22 cellular contexts compared by ENCODE assay signal in genomic region chr10:101085846-101086245, GRCh38. TPM values are rescaled to one million over a fixed set of nuclear protein-coding genes. Genes with fewer than 3 reads are reported as not detected.
"Had no signal": no experiment of that assay in that cellular context is flagged by ENCODE, and none has a peak within 500 bp of the region (broad histone marks: within the 10 kb centered on the region; RNA-seq: fewer than 3 reads in every experiment).

No MANE protein-coding gene starts in this region.

- DNase-seq: activated CD4-positive, alpha-beta T cell treated with anti-CD3 and anti-CD28 coated beads for 1 hour; activated CD4-positive, alpha-beta T cell treated with anti-CD3 and anti-CD28 coated beads, Interleukin-2, amount 50 U/mL, for 4 hours; activated naive CD4-positive, alpha-beta T cell treated with Interleukin-2 at 50 U/mL for 16 hours; aorta; effector memory CD4-positive, alpha-beta T cell; kidney; left ventricle myocardium inferior; mucosa of descending colon; naive thymus-derived CD4-positive, alpha-beta T cell; sigmoid colon; spleen; T1000; upper lobe of right lung had no signal

- H3K36me3 ChIP-seq: left ventricle myocardium inferior, pancreas, sigmoid colon, spleen, thoracic aorta, upper lobe of right lung had no signal

- H2AFZ ChIP-seq: hepatocyte had no signal

- H3K4me1 Mint-ChIP-seq: activated T-helper 17 cell treated with anti-CD3 and anti-CD28 coated beads, Interleukin-2, amount 50 U/mL, for 72 hours; memory B cell; naive thymus-derived CD4-positive, alpha-beta T cell had no signal

- H3K4me3 Mint-ChIP-seq: activated T-helper 17 cell treated with anti-CD3 and anti-CD28 coated beads, Interleukin-2, amount 50 U/mL, for 72 hours; dendritic cell treated with granulocyte-macrophage colony-stimulating factor and Interleukin-4, amounts not matched to agents 40 ng/mL and 50 ng/mL, for 4 days; memory B cell; naive thymus-derived CD4-positive, alpha-beta T cell had no signal

- H3K27ac Mint-ChIP-seq: activated T-helper 17 cell treated with anti-CD3 and anti-CD28 coated beads, Interleukin-2, amount 50 U/mL, for 72 hours; dendritic cell treated with granulocyte-macrophage colony-stimulating factor and Interleukin-4, amounts not matched to agents 40 ng/mL and 50 ng/mL, for 4 days; memory B cell; naive thymus-derived CD4-positive, alpha-beta T cell had no signal

- H3K79me2 ChIP-seq: hepatocyte had no signal

- H3K9me3 ChIP-seq: left ventricle myocardium inferior, mucosa of descending colon, pancreas, sigmoid colon, spleen, thoracic aorta, upper lobe of right lung had no signal

- H3K4me1 ChIP-seq: left ventricle myocardium inferior, pancreas, sigmoid colon, upper lobe of right lung had no signal

- FAIRE-seq: kidney, pancreas had no signal

- H3K27ac ChIP-seq: hepatocyte, left ventricle myocardium inferior, pancreas, sigmoid colon, spleen, thoracic aorta, upper lobe of right lung, VCaP had no signal

- H3K9me3 Mint-ChIP-seq: activated T-helper 17 cell treated with anti-CD3 and anti-CD28 coated beads, Interleukin-2, amount 50 U/mL, for 72 hours; dendritic cell treated with granulocyte-macrophage colony-stimulating factor and Interleukin-4, amounts not matched to agents 40 ng/mL and 50 ng/mL, for 4 days; memory B cell; naive thymus-derived CD4-positive, alpha-beta T cell had no signal

- H3K4me2 ChIP-seq: hepatocyte had no signal

- H3K4me3 ChIP-seq: hepatocyte, left ventricle myocardium inferior, mucosa of descending colon, pancreas, sigmoid colon, spleen, thoracic aorta, upper lobe of right lung had no signal

- ATAC-seq: activated T-helper 17 cell treated with anti-CD3 and anti-CD28 coated beads, Interleukin-2, amount 50 U/mL, for 72 hours; mucosa of descending colon; naive thymus-derived CD4-positive, alpha-beta T cell; pancreas; upper lobe of right lung had no signal

RNA-seq across cellular contexts. Expression of gene TLX1, which starts 45.3 kb away (rescaled TPM):
- total RNA-seq: activated T-helper 17 cell treated with anti-CD3 and anti-CD28 coated beads, Interleukin-2, amount 50 U/mL, for 72 hours; aorta; cerebellum; glomerular endothelial cell; hepatocyte; kidney; left ventricle myocardium inferior; naive thymus-derived CD4-positive, alpha-beta T cell; pancreas; sigmoid colon; thoracic aorta; upper lobe of right lung had no signal
